Comparison of ENCODE assay signal across 1 cellular context in the genomic region with DNA sequence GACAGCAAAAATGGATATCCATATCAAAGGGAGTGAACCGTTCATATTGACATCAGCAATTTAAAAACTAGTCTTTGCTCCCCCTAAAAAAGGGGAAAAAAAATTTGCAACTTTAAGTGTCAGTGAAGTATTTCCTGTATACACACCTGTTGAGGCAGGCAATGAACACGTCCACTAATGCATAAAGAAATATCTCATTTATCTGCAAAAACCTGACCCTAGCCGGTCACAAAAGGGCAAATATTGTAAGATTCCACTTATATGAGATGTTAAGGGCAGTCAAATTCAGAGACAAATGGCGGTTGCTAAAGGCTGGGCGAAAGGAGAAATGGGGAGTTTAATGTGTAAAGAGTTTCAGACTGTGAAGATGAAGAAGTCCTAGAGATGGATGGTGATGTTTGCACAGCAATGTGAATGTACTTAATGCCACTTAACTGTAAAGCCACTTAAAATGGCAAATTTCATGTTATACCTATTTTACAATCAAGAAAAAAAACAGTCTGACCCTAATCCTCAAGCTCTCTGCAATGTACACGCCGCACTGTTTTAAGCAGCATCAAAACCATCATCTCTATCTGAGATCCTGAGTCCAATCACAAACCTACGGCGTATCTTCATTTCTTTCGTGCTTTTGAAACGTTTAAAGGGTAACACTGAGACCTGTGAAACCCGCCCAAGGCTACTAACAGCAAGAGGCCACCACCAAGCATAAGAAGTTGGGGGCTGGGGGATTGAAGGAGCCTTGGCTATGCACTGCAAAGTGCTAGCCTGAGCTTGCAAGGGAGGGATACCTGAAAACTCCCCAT.
TF ChIP-seq lines count a peak whose summit lies in the region.

No MANE protein-coding gene starts in this region.

TF ChIP-seq in HepG2, 621 proteins besides CTCF, POLR2A, EP300 and RAD21 (continued from another document):
- TF ChIP-seq, protein P1, sequence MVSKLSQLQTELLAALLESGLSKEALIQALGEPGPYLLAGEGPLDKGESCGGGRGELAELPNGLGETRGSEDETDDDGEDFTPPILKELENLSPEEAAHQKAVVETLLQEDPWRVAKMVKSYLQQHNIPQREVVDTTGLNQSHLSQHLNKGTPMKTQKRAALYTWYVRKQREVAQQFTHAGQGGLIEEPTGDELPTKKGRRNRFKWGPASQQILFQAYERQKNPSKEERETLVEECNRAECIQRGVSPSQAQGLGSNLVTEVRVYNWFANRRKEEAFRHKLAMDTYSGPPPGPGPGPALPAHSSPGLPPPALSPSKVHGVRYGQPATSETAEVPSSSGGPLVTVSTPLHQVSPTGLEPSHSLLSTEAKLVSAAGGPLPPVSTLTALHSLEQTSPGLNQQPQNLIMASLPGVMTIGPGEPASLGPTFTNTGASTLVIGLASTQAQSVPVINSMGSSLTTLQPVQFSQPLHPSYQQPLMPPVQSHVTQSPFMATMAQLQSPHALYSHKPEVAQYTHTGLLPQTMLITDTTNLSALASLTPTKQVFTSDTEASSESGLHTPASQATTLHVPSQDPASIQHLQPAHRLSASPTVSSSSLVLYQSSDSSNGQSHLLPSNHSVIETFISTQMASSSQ (IDR thresholded peaks at IDR 0.05; ENCODE audit: low read depth) = no peak
- TF ChIP-seq, protein P1 (CRISPR knock-in tag; IDR thresholded peaks at IDR 0.05; ENCODE audit: borderline replicate concordance) = no peak
- TF ChIP-seq TOPORS (CRISPR knock-in tag; IDR thresholded peaks at IDR 0.05) = no peak
- TF ChIP-seq IRF2 (CRISPR knock-in tag; IDR thresholded peaks at IDR 0.05) = no peak
- TF ChIP-seq ISX (CRISPR knock-in tag; conservative IDR thresholded peaks at IDR 0.05) = no peak
- no peak for TF ChIP-seq GFI1 (CRISPR knock-in tag; IDR thresholded peaks at IDR 0.05; ENCODE audit: borderline replicate concordance)
